Comparison of ENCODE assay signal across 8 cellular contexts in genomic region chr10:119892188-119893065, GRCh38. TPM values are rescaled to one million over a fixed set of nuclear protein-coding genes. Genes with fewer than 3 reads are reported as not detected.
A peak's percentile ranks its signal among the peaks of the same experiment; 100 is the strongest.
DNase-seq lines count a peak whose midpoint lies in the region; ATAC-seq, FAIRE-seq and TF ChIP-seq lines count a peak whose summit lies in the region.

TSS of gene SEC23IP (plus strand) at chr10:119892730. CDS start at chr10:119892783, 53 bp downstream.

- ATAC-seq in HG02763 (IDR thresholded peaks at IDR 0.05; ENCODE audit: unreplicated experiment) (peak; percentile 98), Right ventricle myocardium inferior (peak; percentile 99), pancreas (peak; percentile 94 to 96 (median 94))
- peak; percentile 100 for ATAC-seq in activated naive CD8-positive, alpha-beta T cell treated with anti-CD3 and anti-CD28 coated beads, Interleukin-2, amount 50 U/mL, for 24 hours

- H3K36me3 ChIP-seq in pancreas (no peaks in the 10 kb centered on the region), tibial artery (no peaks in the 10 kb centered on the region)

- TF ChIP-seq CTCF in GM12865 (IDR thresholded peaks at IDR 0.05; ENCODE audit: insufficient read depth, low read depth, low read length, missing control alignments) (no peak), pancreas (IDR thresholded peaks at IDR 0.05) (no peak), tibial artery (IDR thresholded peaks at IDR 0.05) (peak in 1 of 2 experiments; percentile 34)

- H3K27ac ChIP-seq in pancreas (peak within 1 kb of the TSS; percentile 66 to 74 (median 67)), tibial artery (peak within 1 kb of the TSS; percentile 88 to 92)

- DNase-seq in GM12865 (ENCODE audit: low read depth) = peak; percentile 97
- peak; percentile 52 for DNase-seq in NCI-H1417 treated with DMSO at 0.1 percent for 48 hours (lab: John Stamatoyannopoulos, UW)
- DNase-seq in SW480 (ENCODE audit: low spot score) = peak; percentile 93
- DNase-seq in activated naive CD8-positive, alpha-beta T cell treated with anti-CD3 and anti-CD28 coated beads, Interleukin-2, amount 50 U/mL, for 24 hours = peak; percentile 93
- peak; percentile 99 for DNase-seq in Right ventricle myocardium inferior (ENCODE audit: missing footprints)
- peak; percentile 93 to 97 (median 95) for DNase-seq in pancreas
- peak; percentile 97 to 98 for DNase-seq in tibial artery

- FAIRE-seq in pancreas (lab: Jason Lieb, UNC) = no peak

- peaks cover 18% of the 10 kb centered on the region for H3K36me3 Mint-ChIP-seq in activated naive CD8-positive, alpha-beta T cell treated with anti-CD3 and anti-CD28 coated beads, Interleukin-2, amount 50 U/mL, for 24 hours (ENCODE audit: low read depth)

- WGBS in pancreas, 2 donors = 1% methylated on average over 61 of the region's 61 CpGs

- H3K27ac Mint-ChIP-seq in activated naive CD8-positive, alpha-beta T cell treated with anti-CD3 and anti-CD28 coated beads, Interleukin-2, amount 50 U/mL, for 24 hours = peak within 1 kb of the TSS; percentile 100

- H3K4me1 ChIP-seq in pancreas (peaks cover 21 to 36% (median 30%) of the 10 kb centered on the region in 3 donors), tibial artery (peaks cover 0 to 50% (median 32%) of the 10 kb centered on the region in 4 donors)

- peak within 1 kb of the TSS; percentile 100 for H3K4me3 Mint-ChIP-seq in activated naive CD8-positive, alpha-beta T cell treated with anti-CD3 and anti-CD28 coated beads, Interleukin-2, amount 50 U/mL, for 24 hours

- peaks cover 8% of the 10 kb centered on the region for H3K9me3 Mint-ChIP-seq in activated naive CD8-positive, alpha-beta T cell treated with anti-CD3 and anti-CD28 coated beads, Interleukin-2, amount 50 U/mL, for 24 hours

- no peaks in the 10 kb centered on the region for H3K27me3 ChIP-seq in pancreas
- no peaks in the 10 kb centered on the region for H3K27me3 ChIP-seq in tibial artery

- intact Hi-C loops in Right ventricle myocardium inferior (cut with DNase I) (loop anchor here (1.0 kb wide), 1 partner anchor 20 kb away; the partner anchor contains the start of gene MCMBP), pancreas (cut with DNase I) (no loop called here), tibial artery (cut with DNase I; ENCODE audit: low total_unique reads) (no loop called here)

- no peaks in the 10 kb centered on the region for H3K27me3 Mint-ChIP-seq in activated naive CD8-positive, alpha-beta T cell treated with anti-CD3 and anti-CD28 coated beads, Interleukin-2, amount 50 U/mL, for 24 hours

- H3K4me1 Mint-ChIP-seq in activated naive CD8-positive, alpha-beta T cell treated with anti-CD3 and anti-CD28 coated beads, Interleukin-2, amount 50 U/mL, for 24 hours = peaks cover 45% of the 10 kb centered on the region

- H3K9me3 ChIP-seq in pancreas (no peaks in the 10 kb centered on the region), tibial artery (no peaks in the 10 kb centered on the region)

- H3K4me3 ChIP-seq in GM12865 (ENCODE audit: low read depth, low read length) (peak within 1 kb of the TSS; percentile 91), pancreas (peak within 1 kb of the TSS; percentile 71 to 93 (median 90)), tibial artery (peak within 1 kb of the TSS; percentile 84 to 88)

RNA-seq across cellular contexts. Expression of gene SEC23IP, which starts in this region (rescaled TPM):
- total RNA-seq in Right ventricle myocardium inferior (23.5 TPM), pancreas (10 to 100 TPM; 15.0 to 32.8 (median 23.1) TPM)
- 1 to 10 TPM; 5.5 to 7.8 TPM for polyA plus RNA-seq in pancreas

Comparison
In these comparisons a context has a peak if more than half of its experiments do, and no peak if none do; other contexts are left out.
1. Peak in every context shown above with its lines: DNase-seq, ATAC-seq, H3K4me3 ChIP-seq and H3K27ac ChIP-seq.